Comparison of ENCODE assay signal across 15 cellular contexts in the genomic region with DNA sequence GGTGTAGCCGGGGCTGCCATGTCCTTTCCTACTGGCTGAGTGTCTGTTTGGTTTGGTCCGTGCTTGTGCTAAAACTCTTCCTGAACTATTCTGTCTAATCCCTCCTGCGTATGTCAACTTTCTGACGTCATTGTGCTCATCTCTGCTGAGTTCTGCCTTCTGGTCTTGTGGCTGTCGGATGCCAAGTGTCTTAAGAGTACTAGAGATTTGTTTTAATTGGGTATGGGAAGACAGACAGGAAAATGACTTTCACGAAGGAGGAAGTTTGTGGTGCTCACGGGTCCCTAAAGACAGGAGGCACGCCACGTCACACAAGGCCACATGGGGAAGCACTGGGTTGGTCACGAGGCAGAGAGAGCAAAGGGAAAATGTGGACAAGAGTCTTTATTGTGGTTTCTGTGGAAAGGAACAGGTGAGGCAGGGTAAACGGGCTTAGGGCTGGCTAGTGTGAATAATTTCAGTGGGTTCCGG. TPM values are rescaled to one million over a fixed set of nuclear protein-coding genes. Genes with fewer than 3 reads are reported as not detected.
DNase-seq lines count a peak whose midpoint lies in the region; ATAC-seq, FAIRE-seq and TF ChIP-seq lines count a peak whose summit lies in the region.
"Had no signal": no experiment of that assay in that cellular context is flagged by ENCODE, and none has a peak within 500 bp of the region (broad histone marks: within the 10 kb centered on the region; RNA-seq: fewer than 3 reads in every experiment).

No MANE protein-coding gene starts in this region.

- peak; percentile 27 for ATAC-seq in activated naive CD8-positive, alpha-beta T cell treated with anti-CD3 and anti-CD28 coated beads, Interleukin-2, amount 10 ng/mL, durations not matched to agents 7 days and 5 days (ENCODE audit: low read depth)
- no peak for ATAC-seq in HepG2
- ATAC-seq in upper lobe of right lung: peak; percentile 52
- no peak for ATAC-seq in HG03095 (IDR thresholded peaks at IDR 0.05; ENCODE audit: unreplicated experiment)

- H3K9me3 Mint-ChIP-seq in activated naive CD8-positive, alpha-beta T cell treated with anti-CD3 and anti-CD28 coated beads, Interleukin-2, amount 10 ng/mL, durations not matched to agents 7 days and 5 days: peaks cover 4% of the 10 kb centered on the region
- no peaks in the 10 kb centered on the region for H3K9me3 Mint-ChIP-seq in activated naive CD8-positive, alpha-beta T cell treated with anti-CD3 and anti-CD28 coated beads for 36 hours
- H3K9me3 Mint-ChIP-seq: T-helper 1 cell treated with Interleukin-12 subunit alpha and Interleukin-12 subunit beta and Interleukin-4 antibody, amounts not matched to agents 30 μg/mL and 1 μg/mL, for 36 hours had no signal

- H3K9ac ChIP-seq in HepG2 (ENCODE audit: insufficient read depth, low read depth, low read length): no peak overlapping the region

- 29% methylated on average over 12 of the region's 12 CpGs for WGBS in HepG2 (ENCODE audit: low lambda C conversion rate)

- no peak for TF ChIP-seq CTCF in HepG2 (CRISPR knock-in tag; IDR thresholded peaks at IDR 0.05)
- TF ChIP-seq CTCF in upper lobe of right lung (IDR thresholded peaks at IDR 0.05): no peak

- peaks cover 4% of the 10 kb centered on the region for H3K4me1 Mint-ChIP-seq in activated naive CD8-positive, alpha-beta T cell treated with anti-CD3 and anti-CD28 coated beads, Interleukin-2, amount 10 ng/mL, durations not matched to agents 7 days and 5 days
- H3K4me1 Mint-ChIP-seq in activated naive CD8-positive, alpha-beta T cell treated with anti-CD3 and anti-CD28 coated beads for 36 hours: peaks cover 4% of the 10 kb centered on the region

- intact Hi-C loops in HepG2 (cut with micrococcal nuclease; ENCODE audit: unreplicated experiment): no loop called here
- intact Hi-C loops in upper lobe of right lung (cut with DNase I): no loop called here

- no peaks in the 10 kb centered on the region for H3K36me3 ChIP-seq in HepG2 (replicated peaks in 1 of 2; ENCODE audit: control insufficient read depth in 1 of 2, insufficient read depth in 2 of 2, low read length in 2 of 2)
- no peaks in the 10 kb centered on the region for H3K36me3 ChIP-seq in upper lobe of right lung

- in situ Hi-C loops in HepG2 (cut with HindIII; ENCODE audit: extremely low pct_ligation_motif_present, low pct_unique_long_range_greater_than_20kb): no loop called here
- in situ Hi-C loops in G401 (cut with HindIII; ENCODE audit: low sequenced_read_pairs): no loop called here

- no peak overlapping the region for H3K4me3 Mint-ChIP-seq in activated naive CD8-positive, alpha-beta T cell treated with anti-CD3 and anti-CD28 coated beads, Interleukin-2, amount 10 ng/mL, durations not matched to agents 7 days and 5 days
- no peak overlapping the region for H3K4me3 Mint-ChIP-seq in activated naive CD8-positive, alpha-beta T cell treated with anti-CD3 and anti-CD28 coated beads for 36 hours
- H3K4me3 Mint-ChIP-seq: T-helper 1 cell treated with Interleukin-12 subunit alpha and Interleukin-12 subunit beta and Interleukin-4 antibody, amounts not matched to agents 30 μg/mL and 1 μg/mL, for 36 hours had no signal

- no peak overlapping the region for H3K27ac Mint-ChIP-seq in activated naive CD8-positive, alpha-beta T cell treated with anti-CD3 and anti-CD28 coated beads, Interleukin-2, amount 10 ng/mL, durations not matched to agents 7 days and 5 days
- H3K27ac Mint-ChIP-seq in activated naive CD8-positive, alpha-beta T cell treated with anti-CD3 and anti-CD28 coated beads for 36 hours: no peak overlapping the region
- H3K27ac Mint-ChIP-seq: T-helper 1 cell treated with Interleukin-12 subunit alpha and Interleukin-12 subunit beta and Interleukin-4 antibody, amounts not matched to agents 30 μg/mL and 1 μg/mL, for 36 hours had no signal

- TF ChIP-seq EP300 in HepG2 (IDR thresholded peaks at IDR 0.05; ENCODE audit: low read depth in 2 of 2, low read length in 2 of 2) (no peak), HepG2 (CRISPR knock-in tag; IDR thresholded peaks at IDR 0.05; ENCODE audit: borderline replicate concordance) (no peak)

- no peaks in the 10 kb centered on the region for H3K9me3 ChIP-seq in HepG2 (ENCODE audit: low read length)
- no peaks in the 10 kb centered on the region for H3K9me3 ChIP-seq in upper lobe of right lung

- no peaks in the 10 kb centered on the region for H3K36me3 Mint-ChIP-seq in activated naive CD8-positive, alpha-beta T cell treated with anti-CD3 and anti-CD28 coated beads, Interleukin-2, amount 10 ng/mL, durations not matched to agents 7 days and 5 days
- no peaks in the 10 kb centered on the region for H3K36me3 Mint-ChIP-seq in activated naive CD8-positive, alpha-beta T cell treated with anti-CD3 and anti-CD28 coated beads for 36 hours

- TF ChIP-seq POLR2A in HepG2 (IDR thresholded peaks at IDR 0.05; ENCODE audit: insufficient read depth in 1 of 2, low read depth in 2 of 2, low read length in 2 of 2): no peak

- H3K27ac ChIP-seq in HepG2 (ENCODE audit: extremely low read length, insufficient read depth, low read length) (no peak overlapping the region), upper lobe of right lung (no peak overlapping the region)

- H2AFZ ChIP-seq in HepG2 (ENCODE audit: low read length): no peak overlapping the region

- no peaks in the 10 kb centered on the region for H4K20me1 ChIP-seq in HepG2 (ENCODE audit: insufficient read depth, low read length)

- CTCF ChIA-PET in HepG2 (lab: Yijun Ruan, JAX; ENCODE audit: low intra/inter-chr PET ratio, low total read pairs): no interaction called here

- H3K4me1 ChIP-seq in HepG2 (ENCODE audit: insufficient read depth, low read length) (peaks cover 54% of the 10 kb centered on the region), upper lobe of right lung (peaks cover 14% of the 10 kb centered on the region)

- no peaks in the 10 kb centered on the region for H3K79me2 ChIP-seq in HepG2 (ENCODE audit: insufficient read depth, low read length)

- DNase-seq in activated naive CD8-positive, alpha-beta T cell treated with anti-CD3 and anti-CD28 coated beads, Interleukin-2, amount 10 ng/mL, durations not matched to agents 7 days and 5 days: no peak
- no peak for DNase-seq in activated naive CD8-positive, alpha-beta T cell treated with anti-CD3 and anti-CD28 coated beads for 36 hours
- DNase-seq in SW480 (ENCODE audit: low spot score) (peak; percentile 86), HepG2 (ENCODE audit: low spot score) (no peak), upper lobe of right lung (no peak), G401 (ENCODE audit: low spot score) (no peak), EL (no peak)
- DNase-seq: ACHN had no signal

- no peak for TF ChIP-seq RAD21 in HepG2 (CRISPR knock-in tag; IDR thresholded peaks at IDR 0.05)

- no TSS peak for BruUV-seq in HepG2 (replicated peaks; lab: Mats Ljungman, UMichigan)

- H3K27me3 Mint-ChIP-seq in activated naive CD8-positive, alpha-beta T cell treated with anti-CD3 and anti-CD28 coated beads, Interleukin-2, amount 10 ng/mL, durations not matched to agents 7 days and 5 days: peaks cover 9% of the 10 kb centered on the region
- no peaks in the 10 kb centered on the region for H3K27me3 Mint-ChIP-seq in activated naive CD8-positive, alpha-beta T cell treated with anti-CD3 and anti-CD28 coated beads for 36 hours

- H3K27me3 ChIP-seq in HepG2 (ENCODE audit: control insufficient read depth in 1 of 2, insufficient read depth in 2 of 2, low read length in 2 of 2) (peaks cover 2 to 14% of the 10 kb centered on the region in 2 experiments; a peak in 3 of 5 replicates), upper lobe of right lung (no peaks in the 10 kb centered on the region)

- H3K4me3 ChIP-seq in HepG2 (replicated peaks in 1 of 3; ENCODE audit: insufficient read depth in 1 of 3, low read depth in 2 of 3, low read length in 3 of 3): no peak overlapping the region
- H3K4me3 ChIP-seq in upper lobe of right lung: no peak overlapping the region

- FAIRE-seq in HepG2 (lab: Jason Lieb, UNC): no peak
- FAIRE-seq: endometrium, G401.6, H54 had no signal

- H3K4me2 ChIP-seq in HepG2 (ENCODE audit: low read depth, low read length): no peak overlapping the region

- POLR2A ChIA-PET in activated naive CD8-positive, alpha-beta T cell treated with anti-CD3 and anti-CD28 coated beads, Interleukin-2, amount 10 ng/mL, durations not matched to agents 7 days and 5 days (lab: Charles Lee): no interaction called here
- POLR2A ChIA-PET in HepG2 (lab: Yijun Ruan, JAX): no interaction called here

RNA-seq across cellular contexts. Expression of a gene that starts 31.9 kb away (rescaled TPM):
- total RNA-seq in activated naive CD8-positive, alpha-beta T cell treated with anti-CD3 and anti-CD28 coated beads, Interleukin-2, amount 10 ng/mL, durations not matched to agents 7 days and 5 days: not detected
- not detected for total RNA-seq in activated naive CD8-positive, alpha-beta T cell treated with anti-CD3 and anti-CD28 coated beads for 36 hours
- total RNA-seq in HepG2 (2016; rRNA removed; fragmentation: Illumina TruSeq; extraction: Trizol) (not detected in 2 replicates), upper lobe of right lung (not detected)
- total RNA-seq in HepG2 (2016; cell fraction: cytosol; rRNA removed; fragmentation: Illumina TruSeq; extraction: Trizol; ENCODE audit: low read depth): not detected in 2 replicates
- not detected in 2 replicates for total RNA-seq in HepG2 (2016; cell fraction: insoluble cytoplasmic fraction; rRNA removed; fragmentation: Illumina TruSeq; extraction: Trizol)
- total RNA-seq in HepG2 (2016; cell fraction: membrane; rRNA removed; fragmentation: Illumina TruSeq; extraction: Trizol): not detected in 2 replicates
- total RNA-seq in HepG2 (2016; cell fraction: nucleus; rRNA removed; fragmentation: Illumina TruSeq; extraction: Trizol): not detected in 2 replicates
- not detected in 2 replicates for polyA plus RNA-seq in HepG2 (2011; rRNA removed)
- not detected in 2 replicates for polyA plus RNA-seq in HepG2 (2011; cell fraction: cytosol; rRNA removed)
- polyA plus RNA-seq in HepG2 (2011; cell fraction: nucleus; rRNA removed): not detected in 2 replicates
- not detected in 2 replicates for polyA plus RNA-seq in HepG2 (2012)
- not detected in 2 replicates for polyA plus RNA-seq in HepG2 (2016; cell fraction: cytosol; fragmentation: Illumina TruSeq; extraction: Trizol; ENCODE audit: low read depth)
- polyA plus RNA-seq in HepG2 (2016; cell fraction: insoluble cytoplasmic fraction; fragmentation: Illumina TruSeq; extraction: Trizol; ENCODE audit: low read depth): not detected in 2 replicates
- not detected in 2 replicates for polyA plus RNA-seq in HepG2 (2016; cell fraction: membrane; fragmentation: Illumina TruSeq; extraction: Trizol; ENCODE audit: low read depth)
- polyA plus RNA-seq in HepG2 (2016; cell fraction: nucleus; fragmentation: Illumina TruSeq; extraction: Trizol; ENCODE audit: insufficient read depth, low read depth): not detected in 2 replicates
- polyA minus RNA-seq in HepG2 (2011; rRNA and poly(A)+ RNA removed; ENCODE audit: low replicate concordance): not detected in 2 replicates
- not detected in 2 replicates for polyA minus RNA-seq in HepG2 (2011; cell fraction: cytosol; rRNA and poly(A)+ RNA removed)
- not detected in 2 replicates for polyA minus RNA-seq in HepG2 (2011; cell fraction: nucleus; rRNA and poly(A)+ RNA removed)
- not detected in 2 replicates for total RNA-seq in G401 (2014; rRNA removed; shearing (Covaris generic))
- total RNA-seq: activated CD8-positive, alpha-beta memory T cell treated with anti-CD3 and anti-CD28 coated beads for 36 hours; NCI-H460 had no signal

RNA-seq across cellular contexts. Expression of a gene that starts 44.6 kb away (rescaled TPM):
- total RNA-seq in activated naive CD8-positive, alpha-beta T cell treated with anti-CD3 and anti-CD28 coated beads, Interleukin-2, amount 10 ng/mL, durations not matched to agents 7 days and 5 days: 10 to 100 TPM; 70.9 to 71.7 TPM
- total RNA-seq in activated naive CD8-positive, alpha-beta T cell treated with anti-CD3 and anti-CD28 coated beads for 36 hours: 10 to 100 TPM; 24.1 to 25.2 TPM
- 6.6 and 9.7 TPM in 2 replicates for total RNA-seq in HepG2 (2016; rRNA removed; fragmentation: Illumina TruSeq; extraction: Trizol)
- total RNA-seq in HepG2 (2016; cell fraction: cytosol; rRNA removed; fragmentation: Illumina TruSeq; extraction: Trizol; ENCODE audit: low read depth): 7.3 TPM in 2 replicates
- 6.5 and 9.8 TPM in 2 replicates for total RNA-seq in HepG2 (2016; cell fraction: insoluble cytoplasmic fraction; rRNA removed; fragmentation: Illumina TruSeq; extraction: Trizol)
- total RNA-seq in HepG2 (2016; cell fraction: membrane; rRNA removed; fragmentation: Illumina TruSeq; extraction: Trizol): 2.9 and 3.2 TPM in 2 replicates
- total RNA-seq in HepG2 (2016; cell fraction: nucleus; rRNA removed; fragmentation: Illumina TruSeq; extraction: Trizol): 12.8 and 16.9 TPM in 2 replicates
- polyA plus RNA-seq in HepG2 (2011; rRNA removed): 19.4 and 23.4 TPM in 2 replicates
- 8.3 and 10.4 TPM in 2 replicates for polyA plus RNA-seq in HepG2 (2011; cell fraction: cytosol; rRNA removed)
- 25.2 and 33.5 TPM in 2 replicates for polyA plus RNA-seq in HepG2 (2011; cell fraction: nucleus; rRNA removed)
- 11.7 and 14.4 TPM in 2 replicates for polyA plus RNA-seq in HepG2 (2012)
- 0.68 and 1.0 TPM in 2 replicates for polyA plus RNA-seq in HepG2 (2016; cell fraction: cytosol; fragmentation: Illumina TruSeq; extraction: Trizol; ENCODE audit: low read depth)
- 5.6 and 6.7 TPM in 2 replicates for polyA plus RNA-seq in HepG2 (2016; cell fraction: insoluble cytoplasmic fraction; fragmentation: Illumina TruSeq; extraction: Trizol; ENCODE audit: low read depth)
- polyA plus RNA-seq in HepG2 (2016; cell fraction: membrane; fragmentation: Illumina TruSeq; extraction: Trizol; ENCODE audit: low read depth): 1.1 and 1.5 TPM in 2 replicates
- polyA plus RNA-seq in HepG2 (2016; cell fraction: nucleus; fragmentation: Illumina TruSeq; extraction: Trizol; ENCODE audit: insufficient read depth, low read depth): 28.2 and 32.3 TPM in 2 replicates
- 10.2 and 31.2 TPM in 2 replicates for polyA minus RNA-seq in HepG2 (2011; rRNA and poly(A)+ RNA removed; ENCODE audit: low replicate concordance)
- polyA minus RNA-seq in HepG2 (2011; cell fraction: cytosol; rRNA and poly(A)+ RNA removed): 5.0 and 9.9 TPM in 2 replicates
- polyA minus RNA-seq in HepG2 (2011; cell fraction: nucleus; rRNA and poly(A)+ RNA removed): 33.9 and 53.5 TPM in 2 replicates
- total RNA-seq in upper lobe of right lung: 62.9 TPM
- 12.7 and 30.4 TPM in 2 replicates for total RNA-seq in G401 (2014; rRNA removed; shearing (Covaris generic))

Comparison
In these comparisons a context has a peak if more than half of its experiments do, and no peak if none do; other contexts are left out.
1. ATAC-seq: peak in activated naive CD8-positive, alpha-beta T cell treated with anti-CD3 and anti-CD28 coated beads, Interleukin-2, amount 10 ng/mL, durations not matched to agents 7 days and 5 days (single experiment) and upper lobe of right lung (single experiment); none in HepG2 (single experiment) and HG03095 (single experiment).